ENCODE assay signal across 33 cellular contexts in genomic region chr10:70289739-70290138, GRCh38. TPM values are rescaled to one million over a fixed set of nuclear protein-coding genes. Genes with fewer than 3 reads are reported as not detected.
"Had no signal": no experiment of that assay in that cellular context is flagged by ENCODE, and none has a peak within 500 bp of the region (broad histone marks: within the 10 kb centered on the region; RNA-seq: fewer than 3 reads in every experiment).

No MANE protein-coding gene starts in this region.

- H3K27ac ChIP-seq: ascending aorta, KMS-11, SK-N-MC had no signal

- H3K9me3 Mint-ChIP-seq: activated CD4-positive, alpha-beta memory T cell treated with anti-CD3 and anti-CD28 coated beads, Interleukin-2, amount 10 ng/mL, durations not matched to agents 7 days and 5 days; activated naive CD4-positive, alpha-beta T cell treated with anti-CD3 and anti-CD28 coated beads, Interleukin-2, amount 50 U/mL, for 24 hours; central memory CD8-positive, alpha-beta T cell; T-cell had no signal

- ATAC-seq: body of pancreas, Panc1, Right ventricle myocardium inferior, T-cell had no signal

- H3K4me3 Mint-ChIP-seq: activated B cell treated with CpG ODN at 0.5 μM for 24 hours; activated CD4-positive, alpha-beta memory T cell treated with anti-CD3 and anti-CD28 coated beads, Interleukin-2, amount 10 ng/mL, durations not matched to agents 7 days and 5 days; activated CD4-positive, alpha-beta T cell treated with anti-CD3 and anti-CD28 coated beads, Interleukin-2, amount 10 ng/mL, durations not matched to agents 24 days and 14 days; activated naive CD4-positive, alpha-beta T cell treated with anti-CD3 and anti-CD28 coated beads, Interleukin-2, amount 50 U/mL, for 24 hours; central memory CD8-positive, alpha-beta T cell; T-cell had no signal

- H3K4me3 ChIP-seq: ascending aorta, body of pancreas, MG63, SK-N-MC had no signal

- H3K36me3 ChIP-seq: ascending aorta, MG63 had no signal

- H3K36me3 Mint-ChIP-seq: T-cell had no signal

- H3K4me1 ChIP-seq: body of pancreas had no signal

- H3K4me2 ChIP-seq: KMS-11 had no signal

- H3K9ac ChIP-seq: KMS-11 had no signal

- DNase-seq: activated B cell treated with CpG ODN at 0.5 μM for 24 hours; activated CD4-positive, alpha-beta memory T cell treated with anti-CD3 and anti-CD28 coated beads, Interleukin-2, amount 10 ng/mL, durations not matched to agents 7 days and 5 days; activated CD4-positive, alpha-beta T cell treated with anti-CD3 and anti-CD28 coated beads for 1 hour; activated CD4-positive, alpha-beta T cell treated with anti-CD3 and anti-CD28 coated beads, Interleukin-2, amount 10 ng/mL, durations not matched to agents 24 days and 14 days; activated naive CD4-positive, alpha-beta T cell; activated T-cell treated with anti-CD3 and anti-CD28 coated beads for 4 hours; amniotic stem cell; body of pancreas; MG63; MV-4-11; NCI-H1092 treated with DMSO at 0.1 percent for 48 hours; NCI-H1417 treated with DMSO at 0.1 percent for 48 hours; NCI-H1694; NCI-H2029; NCI-H2107; NCI-H2171 treated with DMSO at 0.1 percent for 48 hours; NCI-H345; NCI-H510A; NCI-H526 treated with DMSO at 0.1 percent for 48 hours; NCI-H82; RPMI8226; T-cell; T-helper 2 cell; T1000 had no signal

- H3K27me3 ChIP-seq: ascending aorta had no signal

- H3K4me1 Mint-ChIP-seq: activated CD4-positive, alpha-beta memory T cell treated with anti-CD3 and anti-CD28 coated beads, Interleukin-2, amount 10 ng/mL, durations not matched to agents 7 days and 5 days; activated CD4-positive, alpha-beta T cell treated with anti-CD3 and anti-CD28 coated beads, Interleukin-2, amount 10 ng/mL, durations not matched to agents 24 days and 14 days; activated naive CD4-positive, alpha-beta T cell treated with anti-CD3 and anti-CD28 coated beads, Interleukin-2, amount 50 U/mL, for 24 hours had no signal

- H3K27ac Mint-ChIP-seq: activated B cell treated with CpG ODN at 0.5 μM for 24 hours; activated CD4-positive, alpha-beta memory T cell treated with anti-CD3 and anti-CD28 coated beads, Interleukin-2, amount 10 ng/mL, durations not matched to agents 7 days and 5 days; activated CD4-positive, alpha-beta T cell treated with anti-CD3 and anti-CD28 coated beads, Interleukin-2, amount 10 ng/mL, durations not matched to agents 24 days and 14 days; activated naive CD4-positive, alpha-beta T cell treated with anti-CD3 and anti-CD28 coated beads, Interleukin-2, amount 50 U/mL, for 24 hours; T-cell had no signal

- H3K9me3 ChIP-seq: ascending aorta, body of pancreas, MG63 had no signal

RNA-seq across cellular contexts. Expression of gene NPFFR1, which starts 5.9 kb away (rescaled TPM):
- total RNA-seq: activated B cell treated with CpG ODN at 0.5 μM for 24 hours; activated CD4-positive, alpha-beta memory T cell treated with anti-CD3 and anti-CD28 coated beads, Interleukin-2, amount 10 ng/mL, durations not matched to agents 7 days and 5 days; activated CD4-positive, alpha-beta T cell treated with anti-CD3 and anti-CD28 coated beads, Interleukin-2, amount 10 ng/mL, durations not matched to agents 24 days and 14 days; activated CD8-positive, alpha-beta memory T cell treated with anti-CD3 and anti-CD28 coated beads for 36 hours; ascending aorta; body of pancreas; OCI-LY7; Right ventricle myocardium inferior; T-cell had no signal
